8 cellular contexts compared by ENCODE assay signal in genomic region chr2:190407246-190407661, GRCh38. TPM values are rescaled to one million over a fixed set of nuclear protein-coding genes. Genes with fewer than 3 reads are reported as not detected.
A peak's percentile ranks its signal among the peaks of the same experiment; 100 is the strongest.
DNase-seq lines count a peak whose midpoint lies in the region; ATAC-seq and TF ChIP-seq lines count a peak whose summit lies in the region.

No MANE protein-coding gene starts in this region.

- no peak overlapping the region for H3K27ac Mint-ChIP-seq in mesothelial cell of epicardium

- DNase-seq in Daoy (ENCODE audit: low read depth) (peak; percentile 8), astrocyte of the hippocampus (ENCODE audit: low read depth, low spot score) (peak; percentile 6), mesothelial cell of epicardium (ENCODE audit: low spot score in 2 of 2, unreplicated experiment in 2 of 2) (no peak), OCI-M1 (lab: John Stamatoyannopoulos, UW) (no peak)
- DNase-seq in Jurkat, Clone E6-1 (ENCODE audit: low read depth, low spot score), result peak; percentile 91

- TF ChIP-seq CTCF in mesothelial cell of epicardium (IDR thresholded peaks at IDR 0.05; ENCODE audit: unreplicated experiment), result no peak

- H3K27me3 Mint-ChIP-seq in mesothelial cell of epicardium (ENCODE audit: low read depth), result peaks cover 19% of the 10 kb centered on the region

- peak overlapping the region; percentile 82 for H3K4me3 ChIP-seq in Jurkat, Clone E6-1 (ENCODE audit: low read length)

- no peaks in the 10 kb centered on the region for H3K9me3 Mint-ChIP-seq in mesothelial cell of epicardium

- H3K36me3 Mint-ChIP-seq in mesothelial cell of epicardium, result no peaks in the 10 kb centered on the region

- ATAC-seq in HG02870 (IDR thresholded peaks at IDR 0.05; ENCODE audit: unreplicated experiment) (no peak), HG02763 (IDR thresholded peaks at IDR 0.05; ENCODE audit: unreplicated experiment) (no peak), HG02885 (IDR thresholded peaks at IDR 0.05; ENCODE audit: poor library complexity, unreplicated experiment) (no peak)

- peaks cover 7% of the 10 kb centered on the region for H3K4me1 Mint-ChIP-seq in mesothelial cell of epicardium

- peak overlapping the region; percentile 68 for H3K4me3 Mint-ChIP-seq in mesothelial cell of epicardium

RNA-seq across cellular contexts. Expression of gene MFSD6, which starts 0.9 kb away (rescaled TPM):
- total RNA-seq in Daoy (2014; rRNA removed; shearing (Covaris generic)), result 20.9 TPM in 2 replicates
- polyA plus RNA-seq in Jurkat, Clone E6-1 (2012; ENCODE audit: insufficient read depth, insufficient read length), result 16.8 TPM
- total RNA-seq in mesothelial cell of epicardium, result 10.9 to 12.6 TPM (median 11.7 TPM) in 3 replicates

Comparison
In these comparisons a context has a peak if more than half of its experiments do, and no peak if none do; other contexts are left out.
1. DNase-seq: peak in Daoy (single experiment), Jurkat, Clone E6-1 (single experiment) and astrocyte of the hippocampus (single experiment); none in mesothelial cell of epicardium (0 of 2) and OCI-M1 (single experiment).